Comparison of ENCODE assay signal across 8 cellular contexts in the genomic region with DNA sequence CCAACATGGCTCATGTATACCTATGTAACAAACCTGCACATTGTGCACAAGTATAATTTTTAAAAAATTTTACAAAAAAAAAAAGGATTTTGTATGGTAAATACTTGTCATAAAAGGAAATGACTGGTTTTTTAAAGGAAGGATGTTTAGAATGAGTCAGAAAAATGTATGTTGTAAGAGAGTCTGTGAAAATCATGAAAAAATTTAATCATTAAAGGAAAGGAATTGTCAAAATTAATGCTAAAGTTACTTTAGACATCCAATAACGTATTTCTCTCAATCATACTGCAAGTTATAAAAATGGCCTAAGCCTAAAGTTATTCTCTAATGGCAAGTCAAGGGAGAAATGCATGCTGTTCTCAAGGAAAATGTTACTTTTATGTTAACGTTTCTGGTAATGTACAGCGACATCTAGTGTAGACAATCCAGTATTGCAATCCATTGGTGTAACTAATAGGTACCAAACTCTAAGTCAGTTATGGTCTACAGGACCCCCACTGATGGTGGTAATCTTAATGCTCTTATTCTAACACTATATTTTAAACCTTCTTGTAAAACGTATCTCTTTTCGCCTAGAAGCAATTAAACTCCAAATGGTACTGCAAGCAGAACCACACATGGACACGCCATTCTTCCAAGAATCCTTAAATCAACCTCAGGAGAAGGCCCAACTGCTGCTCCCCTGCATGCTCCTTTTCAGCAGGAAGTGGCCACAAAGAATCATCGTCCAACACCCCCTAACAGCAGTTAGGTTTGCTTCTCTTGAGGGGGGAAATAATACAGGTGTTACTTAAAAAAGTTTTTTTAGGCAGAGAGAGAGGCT. TPM values are rescaled to one million over a fixed set of nuclear protein-coding genes. Genes with fewer than 3 reads are reported as not detected.
A peak's percentile ranks its signal among the peaks of the same experiment; 100 is the strongest.
DNase-seq lines count a peak whose midpoint lies in the region; ATAC-seq and TF ChIP-seq lines count a peak whose summit lies in the region.

No MANE protein-coding gene starts in this region.

- DNase-seq in SHP77 (lab: John Stamatoyannopoulos, UW): peak; percentile 2 to 33
- no peak for DNase-seq in SHP77 treated with DMSO at 0.1 percent for 48 hours (lab: John Stamatoyannopoulos, UW)
- DNase-seq in M059J (ENCODE audit: low read depth): peak; percentile 80
- peak; percentile 51 for DNase-seq in SKM-1 treated with dmso at 0.1 percent for 144 hours (lab: John Stamatoyannopoulos, UW; ENCODE audit: unreplicated experiment)
- DNase-seq in fibroblast of the aortic adventitia (ENCODE audit: low read depth): peak; percentile 74
- no peak for DNase-seq in gastrocnemius medialis
- DNase-seq in activated gamma-delta T cell treated with Interleukin-2 at 50 U/mL for 16 hours: no peak

- peaks cover 19 to 20% of the 10 kb centered on the region in 2 donors for H3K4me1 ChIP-seq in gastrocnemius medialis

- intact Hi-C loops in gastrocnemius medialis (cut with DNase I; ENCODE audit: low total_unique reads): no loop called here

- H3K9me3 ChIP-seq in gastrocnemius medialis: no peaks in the 10 kb centered on the region

- in situ Hi-C loops in gastrocnemius medialis (cut with MboI; ENCODE audit: low sequenced_read_pairs in 4 of 4): loop anchor here in 1 of 4 donors (5.0 kb wide), 1 partner anchor 37 kb away; the partner anchor contains the start of gene NCEH1

- no peaks in the 10 kb centered on the region for H3K27me3 ChIP-seq in gastrocnemius medialis

- TF ChIP-seq CTCF in fibroblast of the aortic adventitia (IDR thresholded peaks at IDR 0.05; ENCODE audit: insufficient read depth, low read length) (peak; percentile 68), gastrocnemius medialis (IDR thresholded peaks at IDR 0.05 in 4 of 5, conservative IDR thresholded peaks at IDR 0.05 in 1 of 5) (peak; percentile 21 to 70 (median 48))

- no peaks in the 10 kb centered on the region for H3K36me3 ChIP-seq in gastrocnemius medialis

- TF ChIP-seq POLR2A in gastrocnemius medialis (IDR thresholded peaks at IDR 0.05): no peak

- ATAC-seq in gastrocnemius medialis: no peak
- ATAC-seq in GM18858 (IDR thresholded peaks at IDR 0.05; ENCODE audit: unreplicated experiment): no peak

- H3K27ac ChIP-seq in gastrocnemius medialis: no peak overlapping the region

- H3K4me3 ChIP-seq in fibroblast of the aortic adventitia (ENCODE audit: low read depth, low read length) (no peak overlapping the region), gastrocnemius medialis (no peak overlapping the region)

RNA-seq across cellular contexts. Expression of gene NCEH1, which starts 35.3 kb away (rescaled TPM):
- total RNA-seq in M059J (2014; rRNA removed; shearing (Covaris generic)): 78.4 and 110 TPM in 2 replicates
- total RNA-seq in fibroblast of the aortic adventitia (ENCODE audit: low replicate concordance) (5.7 and 21.1 TPM in 2 replicates), gastrocnemius medialis (10 to 100 TPM in 1 of 4 donors, 1 to 10 TPM in 3; 7.0 to 19.8 (median 8.2) TPM)

Comparison
In these comparisons a context has a peak if more than half of its experiments do, and no peak if none do; other contexts are left out.
1. DNase-seq: peak in SHP77 (2 of 2), M059J (single experiment), SKM-1 treated with dmso at 0.1 percent for 144 hours (single experiment) and fibroblast of the aortic adventitia (single experiment); none in SHP77 treated with DMSO at 0.1 percent for 48 hours (single experiment), gastrocnemius medialis (0 of 2) and activated gamma-delta T cell treated with Interleukin-2 at 50 U/mL for 16 hours (single experiment).